Comparison of ENCODE assay signal across 19 cellular contexts in genomic region chr2:225865468-225865867, GRCh38.
DNase-seq lines count a peak whose midpoint lies in the region; TF ChIP-seq lines count a peak whose summit lies in the region.
"Had no signal": no experiment of that assay in that cellular context is flagged by ENCODE, and none has a peak within 500 bp of the region (broad histone marks: within the 10 kb centered on the region; RNA-seq: fewer than 3 reads in every experiment).

No MANE protein-coding gene starts in this region.

- H3K27me3 Mint-ChIP-seq in chondrocyte (ENCODE audit: low read depth): no peaks in the 10 kb centered on the region
- H3K27me3 Mint-ChIP-seq in activated T-helper 1 cell treated with anti-CD3 and anti-CD28 coated beads, Interleukin-12 subunit alpha, Interleukin-12 subunit beta, Interleukin-2, Interleukin-4 antibody, amounts not matched to agents 30 ng/mL and 10 ng/mL and 1 ng/mL, durations not matched to agents 14 hours and 24 hours and 36 hours (ENCODE audit: insufficient read depth): no peaks in the 10 kb centered on the region

- no peaks in the 10 kb centered on the region for H3K36me3 Mint-ChIP-seq in chondrocyte (ENCODE audit: low read depth)
- no peaks in the 10 kb centered on the region for H3K36me3 Mint-ChIP-seq in activated T-helper 1 cell treated with anti-CD3 and anti-CD28 coated beads, Interleukin-12 subunit alpha, Interleukin-12 subunit beta, Interleukin-2, Interleukin-4 antibody, amounts not matched to agents 30 ng/mL and 10 ng/mL and 1 ng/mL, durations not matched to agents 14 hours and 24 hours and 36 hours (ENCODE audit: low read depth)
- H3K36me3 Mint-ChIP-seq: CD14-positive monocyte, IgD-negative memory B cell had no signal

- H3K9me3 Mint-ChIP-seq in chondrocyte (ENCODE audit: low read depth): peaks cover 2% of the 10 kb centered on the region
- no peaks in the 10 kb centered on the region for H3K9me3 Mint-ChIP-seq in activated T-helper 1 cell treated with anti-CD3 and anti-CD28 coated beads, Interleukin-12 subunit alpha, Interleukin-12 subunit beta, Interleukin-2, Interleukin-4 antibody, amounts not matched to agents 30 ng/mL and 10 ng/mL and 1 ng/mL, durations not matched to agents 14 hours and 24 hours and 36 hours
- H3K9me3 Mint-ChIP-seq: IgD-negative memory B cell had no signal

- H3K4me1 Mint-ChIP-seq in chondrocyte (ENCODE audit: low read depth): no peaks in the 10 kb centered on the region
- no peaks in the 10 kb centered on the region for H3K4me1 Mint-ChIP-seq in activated T-helper 1 cell treated with anti-CD3 and anti-CD28 coated beads, Interleukin-12 subunit alpha, Interleukin-12 subunit beta, Interleukin-2, Interleukin-4 antibody, amounts not matched to agents 30 ng/mL and 10 ng/mL and 1 ng/mL, durations not matched to agents 14 hours and 24 hours and 36 hours (ENCODE audit: low read depth)
- H3K4me1 Mint-ChIP-seq: CD14-positive monocyte, IgD-negative memory B cell had no signal

- H3K4me3 ChIP-seq in AG09309 (ENCODE audit: control insufficient read depth, low read depth, low read length) (no peak overlapping the region), cardiac fibroblast (replicated peaks in 1 of 2; ENCODE audit: low read depth in 2 of 2, low read length in 2 of 2) (no peak overlapping the region)

- no peak overlapping the region for H3K27ac Mint-ChIP-seq in chondrocyte (ENCODE audit: unreplicated experiment)
- H3K27ac Mint-ChIP-seq in activated T-helper 1 cell treated with anti-CD3 and anti-CD28 coated beads, Interleukin-12 subunit alpha, Interleukin-12 subunit beta, Interleukin-2, Interleukin-4 antibody, amounts not matched to agents 30 ng/mL and 10 ng/mL and 1 ng/mL, durations not matched to agents 14 hours and 24 hours and 36 hours: no peak overlapping the region
- H3K27ac Mint-ChIP-seq: CD14-positive monocyte, IgD-negative memory B cell had no signal

- TF ChIP-seq CTCF in AG09309 (IDR thresholded peaks at IDR 0.05; ENCODE audit: control insufficient read depth, insufficient read depth, low read depth, low read length, missing control alignments) (no peak), cardiac fibroblast (IDR thresholded peaks at IDR 0.05; ENCODE audit: low read depth, low read length) (no peak), chondrocyte (IDR thresholded peaks at IDR 0.05) (no peak)

- DNase-seq in AG09309 (ENCODE audit: low read depth): peak; percentile 20
- DNase-seq in NCI-H226: peak; percentile 12
- peak; percentile 2 to 33 for DNase-seq in cardiac fibroblast (ENCODE audit: low read depth in 2 of 2)
- DNase-seq in iris pigment epithelial cell (ENCODE audit: low read depth): peak; percentile 49
- DNase-seq in chondrocyte (ENCODE audit: low spot score): no peak
- no peak for DNase-seq in 8988T
- no peak for DNase-seq in AML-193 (lab: John Stamatoyannopoulos, UW)
- DNase-seq in activated T-helper 1 cell treated with anti-CD3 and anti-CD28 coated beads, Interleukin-12 subunit alpha, Interleukin-12 subunit beta, Interleukin-2, Interleukin-4 antibody, amounts not matched to agents 30 ng/mL and 10 ng/mL and 1 ng/mL, durations not matched to agents 14 hours and 24 hours and 36 hours (ENCODE audit: low spot score): no peak
- DNase-seq: COR-L47, DMS153, EL, H7, Kasumi-1, NCI-H1105 treated with DMSO at 0.1 percent for 48 hours, NCI-H187, NCI-H69, PC-3 had no signal

- H3K4me3 Mint-ChIP-seq in chondrocyte (ENCODE audit: unreplicated experiment): no peak overlapping the region
- H3K4me3 Mint-ChIP-seq in activated T-helper 1 cell treated with anti-CD3 and anti-CD28 coated beads, Interleukin-12 subunit alpha, Interleukin-12 subunit beta, Interleukin-2, Interleukin-4 antibody, amounts not matched to agents 30 ng/mL and 10 ng/mL and 1 ng/mL, durations not matched to agents 14 hours and 24 hours and 36 hours: no peak overlapping the region
- H3K4me3 Mint-ChIP-seq: CD14-positive monocyte, IgD-negative memory B cell had no signal

- intact Hi-C loops in activated T-helper 1 cell treated with anti-CD3 and anti-CD28 coated beads, Interleukin-12 subunit alpha, Interleukin-12 subunit beta, Interleukin-2, Interleukin-4 antibody, amounts not matched to agents 30 ng/mL and 10 ng/mL and 1 ng/mL, durations not matched to agents 14 hours and 24 hours and 36 hours (cut with micrococcal nuclease): no loop called here

Comparison
In these comparisons a context has a peak if more than half of its experiments do, and no peak if none do; other contexts are left out.
1. DNase-seq: peak in AG09309 (single experiment), NCI-H226 (single experiment), cardiac fibroblast (2 of 2) and iris pigment epithelial cell (single experiment); none in chondrocyte (single experiment), 8988T (single experiment), AML-193 (0 of 2) and activated T-helper 1 cell treated with anti-CD3 and anti-CD28 coated beads, Interleukin-12 subunit alpha, Interleukin-12 subunit beta, Interleukin-2, Interleukin-4 antibody, amounts not matched to agents 30 ng/mL and 10 ng/mL and 1 ng/mL, durations not matched to agents 14 hours and 24 hours and 36 hours (single experiment).